ENCODE assay signal across 32 cellular contexts in genomic region chr11:4821021-4821420, GRCh38. TPM values are rescaled to one million over a fixed set of nuclear protein-coding genes. Genes with fewer than 3 reads are reported as not detected.
DNase-seq lines count a peak whose midpoint lies in the region; ATAC-seq, FAIRE-seq and TF ChIP-seq lines count a peak whose summit lies in the region.
"Had no signal": no experiment of that assay in that cellular context is flagged by ENCODE, and none has a peak within 500 bp of the region (broad histone marks: within the 10 kb centered on the region; RNA-seq: fewer than 3 reads in every experiment).

TSS of gene OR51F2 (plus strand) at chr11:4821321. CDS start at chr11:4821422, 101 bp downstream.

- peaks cover 10% of the 10 kb centered on the region for H3K4me1 ChIP-seq in mammary epithelial cell (ENCODE audit: insufficient read depth, low read length)
- H3K4me1 ChIP-seq in breast epithelium = no peaks in the 10 kb centered on the region
- no peaks in the 10 kb centered on the region for H3K4me1 ChIP-seq in astrocyte (ENCODE audit: insufficient read depth, low read length)
- H3K4me1 ChIP-seq: BE2C, BLaER1 had no signal

- dilution Hi-C loops in mammary epithelial cell (cut with HindIII; ENCODE audit: low sequenced_read_pairs) = no loop called here

- ATAC-seq in GM19463 (IDR thresholded peaks at IDR 0.05; ENCODE audit: unreplicated experiment) = no peak
- ATAC-seq: GM12878 had no signal

- H3K27me3 Mint-ChIP-seq in astrocyte (ENCODE audit: low read depth, unreplicated experiment) (no peaks in the 10 kb centered on the region), neural crest cell (ENCODE audit: low read depth) (peaks cover under 1% of the 10 kb centered on the region)
- H3K27me3 Mint-ChIP-seq: CD4-positive, CD25-positive, alpha-beta regulatory T cell had no signal

- DNase-seq in mammary epithelial cell (no peak), breast epithelium (ENCODE audit: low spot score in 2 of 2) (no peak), astrocyte (ENCODE audit: low read depth) (no peak), neural crest cell (ENCODE audit: low read depth, low spot score) (no peak), medulla oblongata (ENCODE audit: extremely low spot score) (no peak), NCI-H1105 treated with DMSO at 0.1 percent for 48 hours (lab: John Stamatoyannopoulos, UW) (no peak)
- DNase-seq: 8988T; ACHN; BE2C; C1 segment of cervical spinal cord; CD4-positive, CD25-positive, alpha-beta regulatory T cell; CD8-positive, alpha-beta memory T cell; COR-L47; DMS 273 treated with DMSO at 0.1 percent for 48 hours; DMS153; DMS53; DMS79; DND-41; EL; GDM1 had no signal

- H3K27ac Mint-ChIP-seq in astrocyte (ENCODE audit: unreplicated experiment) (no peak within 1 kb of the TSS), neural crest cell (ENCODE audit: unreplicated experiment) (peak within 1 kb of the TSS; percentile 61)
- H3K27ac Mint-ChIP-seq: CD14-positive monocyte; CD4-positive, CD25-positive, alpha-beta regulatory T cell; CD8-positive, alpha-beta memory T cell had no signal

- 100% methylated on average over 1 of the region's 1 CpG for WGBS in mammary epithelial cell (ENCODE audit: low coverage, missing lambda C conversion rate)

- no peak within 1 kb of the TSS for H3K27ac ChIP-seq in mammary epithelial cell (ENCODE audit: insufficient read depth, low read depth, low read length)
- no peak within 1 kb of the TSS for H3K27ac ChIP-seq in breast epithelium
- no peak within 1 kb of the TSS for H3K27ac ChIP-seq in astrocyte (ENCODE audit: low read depth, low read length)
- H3K27ac ChIP-seq: BLaER1 had no signal

- TF ChIP-seq CTCF in mammary epithelial cell (conservative IDR thresholded peaks at IDR 0.05 in 1 of 2, IDR thresholded peaks at IDR 0.05 in 1 of 2; ENCODE audit: extremely low read depth in 1 of 2, insufficient read depth in 1 of 2, low read depth in 1 of 2, low read length in 2 of 2) (no peak), breast epithelium (IDR thresholded peaks at IDR 0.05) (no peak), astrocyte (IDR thresholded peaks at IDR 0.05; ENCODE audit: insufficient read depth, low read depth, low read length) (no peak), neural crest cell (conservative IDR thresholded peaks at IDR 0.05) (no peak)

- FAIRE-seq in astrocyte (lab: Jason Lieb, UNC) = no peak
- FAIRE-seq: A204.1, GM12878, GM12892, GM18507 had no signal

- H3K9me3 ChIP-seq in mammary epithelial cell (replicated peaks; ENCODE audit: insufficient read depth, low read length) = no peaks in the 10 kb centered on the region
- no peaks in the 10 kb centered on the region for H3K9me3 ChIP-seq in breast epithelium
- no peaks in the 10 kb centered on the region for H3K9me3 ChIP-seq in astrocyte (ENCODE audit: insufficient read depth, low read depth, low read length)
- H3K9me3 ChIP-seq: BE2C, BLaER1 had no signal

- no peak for TF ChIP-seq POLR2A in breast epithelium (IDR thresholded peaks at IDR 0.05)

- CTCF ChIA-PET in mammary epithelial cell (lab: Charles Lee; ENCODE audit: low non-redundant PET) = no interaction called here

- no TSS peak for BruUV-seq in mammary epithelial cell (replicated peaks; lab: Mats Ljungman, UMichigan)

- in situ Hi-C loops in mammary epithelial cell (cut with MboI; ENCODE audit: low sequenced_read_pairs in 2 of 2) = no loop called here

- H3K36me3 Mint-ChIP-seq in astrocyte (ENCODE audit: low read depth, unreplicated experiment) (no peaks in the 10 kb centered on the region), neural crest cell (ENCODE audit: low read depth) (no peaks in the 10 kb centered on the region)
- H3K36me3 Mint-ChIP-seq: CD14-positive monocyte; CD4-positive, alpha-beta memory T cell; CD4-positive, CD25-positive, alpha-beta regulatory T cell; CD8-positive, alpha-beta memory T cell had no signal

- H3K4me3 Mint-ChIP-seq in astrocyte (ENCODE audit: unreplicated experiment) (no peak within 1 kb of the TSS), neural crest cell (no peak within 1 kb of the TSS)
- H3K4me3 Mint-ChIP-seq: CD14-positive monocyte; CD4-positive, alpha-beta memory T cell; CD4-positive, CD25-positive, alpha-beta regulatory T cell; CD8-positive, alpha-beta memory T cell had no signal

- H3K4me1 Mint-ChIP-seq in astrocyte (ENCODE audit: low read depth, unreplicated experiment) = peaks cover 12% of the 10 kb centered on the region
- H3K4me1 Mint-ChIP-seq in neural crest cell = peaks cover 16% of the 10 kb centered on the region
- H3K4me1 Mint-ChIP-seq: CD14-positive monocyte; CD4-positive, alpha-beta memory T cell; CD4-positive, CD25-positive, alpha-beta regulatory T cell; CD8-positive, alpha-beta memory T cell had no signal

- H3K27me3 ChIP-seq in mammary epithelial cell (ENCODE audit: insufficient read depth, low read length) (no peaks in the 10 kb centered on the region), breast epithelium (no peaks in the 10 kb centered on the region), astrocyte (ENCODE audit: insufficient read depth, low read length) (no peaks in the 10 kb centered on the region)
- H3K27me3 ChIP-seq: BE2C, BLaER1 had no signal

- intact Hi-C loops in mammary epithelial cell (cut with micrococcal nuclease) = no loop called here
- intact Hi-C loops in breast epithelium (cut with DNase I; ENCODE audit: low total_unique reads) = no loop called here

- H3K36me3 ChIP-seq in mammary epithelial cell (ENCODE audit: insufficient read depth, low read length) (no peaks in the 10 kb centered on the region), breast epithelium (no peaks in the 10 kb centered on the region), astrocyte (ENCODE audit: insufficient read depth, low read length) (no peaks in the 10 kb centered on the region)
- H3K36me3 ChIP-seq: BE2C, BLaER1 had no signal

- H3K9me3 Mint-ChIP-seq in astrocyte (ENCODE audit: unreplicated experiment) (no peaks in the 10 kb centered on the region), neural crest cell (peaks cover 26% of the 10 kb centered on the region)
- H3K9me3 Mint-ChIP-seq: CD14-positive monocyte had no signal

- no peak within 1 kb of the TSS for H3K4me3 ChIP-seq in mammary epithelial cell (replicated peaks in 1 of 3; ENCODE audit: insufficient read depth in 1 of 3, low read depth in 2 of 3, low read length in 3 of 3)
- H3K4me3 ChIP-seq in breast epithelium = no peak within 1 kb of the TSS
- no peak within 1 kb of the TSS for H3K4me3 ChIP-seq in astrocyte (ENCODE audit: insufficient read depth, low read depth, low read length)
- H3K4me3 ChIP-seq: BLaER1, GM12878 had no signal

- H3K79me2 ChIP-seq in mammary epithelial cell (ENCODE audit: insufficient read depth, low read length) (no peaks in the 10 kb centered on the region), astrocyte (ENCODE audit: insufficient read depth, low read length) (no peaks in the 10 kb centered on the region)

- H2AFZ ChIP-seq in mammary epithelial cell (ENCODE audit: low read depth, low read length) = no peak within 1 kb of the TSS
- H2AFZ ChIP-seq in astrocyte (ENCODE audit: low read depth, low read length) = no peak within 1 kb of the TSS

- H3K4me2 ChIP-seq in mammary epithelial cell (ENCODE audit: insufficient read depth, low read depth, low read length) (peak within 1 kb of the TSS; percentile 20), astrocyte (ENCODE audit: low read length) (peak within 1 kb of the TSS; percentile 40)
- H3K4me2 ChIP-seq: BLaER1 had no signal

- no peak within 1 kb of the TSS for H3K9ac ChIP-seq in mammary epithelial cell (ENCODE audit: insufficient read depth, low read length)
- H3K9ac ChIP-seq in astrocyte (ENCODE audit: low read length) = no peak within 1 kb of the TSS
- H3K9ac ChIP-seq: BLaER1 had no signal

- H4K20me1 ChIP-seq in mammary epithelial cell (ENCODE audit: insufficient read depth, low read length) = no peaks in the 10 kb centered on the region
- H4K20me1 ChIP-seq in astrocyte (ENCODE audit: insufficient read depth, low read length) = no peaks in the 10 kb centered on the region
- H4K20me1 ChIP-seq: BLaER1 had no signal

RNA-seq across cellular contexts. Expression of gene OR51F2, which starts in this region (rescaled TPM):
- total RNA-seq in mammary epithelial cell (not detected), breast epithelium (not detected), astrocyte (not detected in 2 replicates), neural crest cell (not detected in 2 replicates)
- polyA plus RNA-seq in mammary epithelial cell = not detected
- polyA minus RNA-seq in mammary epithelial cell = not detected
- total RNA-seq: A673; CD4-positive, alpha-beta memory T cell; CD4-positive, CD25-positive, alpha-beta regulatory T cell; CD8-positive, alpha-beta memory T cell; Daoy; G401; GM12878 had no signal
- polyA plus RNA-seq: AG04450; CD14-positive monocyte; CD4-positive, alpha-beta memory T cell; CD4-positive, CD25-positive, alpha-beta regulatory T cell; CD8-positive, alpha-beta memory T cell; GM12878 had no signal
